Comparison of ENCODE assay signal across 8 cellular contexts in genomic region chr16:30874244-30874820, GRCh38. TPM values are rescaled to one million over a fixed set of nuclear protein-coding genes. Genes with fewer than 3 reads are reported as not detected.
A peak's percentile ranks its signal among the peaks of the same experiment; 100 is the strongest.
DNase-seq lines count a peak whose midpoint lies in the region; ATAC-seq and TF ChIP-seq lines count a peak whose summit lies in the region.

No MANE protein-coding gene starts in this region.

- H3K27ac ChIP-seq in C4-2B (peak overlapping the region; percentile 95), duodenal mucosa (ENCODE audit: low read depth, low read length) (peak overlapping the region; percentile 82), neural cell (ENCODE audit: low read length) (peak overlapping the region; percentile 96)

- H3K4me3 ChIP-seq in NB4 (ENCODE audit: low read depth, low read length) (peak overlapping the region; percentile 64), duodenal mucosa (ENCODE audit: low read depth in 1 of 2, low read length in 2 of 2) (peak overlapping the region; percentile 85 to 96), neural cell (ENCODE audit: low read length) (peak overlapping the region; percentile 85)

- peak overlapping the region; percentile 68 for H3K4me2 ChIP-seq in neural cell (ENCODE audit: low read length)

- peaks cover 13 to 25% of the 10 kb centered on the region in 2 donors for H3K4me1 ChIP-seq in duodenal mucosa (ENCODE audit: control insufficient read depth in 1 of 2, insufficient read depth in 2 of 2, low read length in 2 of 2)

- no peak for TF ChIP-seq RAD21 in neural cell (conservative IDR thresholded peaks at IDR 0.05)

- no peak for DNase-seq in NB4 (ENCODE audit: low read depth)
- no peak for DNase-seq in globus pallidus (ENCODE audit: low spot score)
- no peak for DNase-seq in NOMO-1 treated with DMSO at 0.1 percent for 48 hours (lab: John Stamatoyannopoulos, UW; ENCODE audit: unreplicated experiment)

- no peaks in the 10 kb centered on the region for H3K9me3 ChIP-seq in duodenal mucosa (ENCODE audit: control insufficient read depth in 1 of 2, low read length in 2 of 2)
- H3K9me3 ChIP-seq in neural cell (ENCODE audit: low read length), result no peaks in the 10 kb centered on the region

- TF ChIP-seq EP300 in neural cell (conservative IDR thresholded peaks at IDR 0.05; ENCODE audit: poor library complexity, severe bottlenecking), result no peak

- peak overlapping the region; percentile 79 for H2AFZ ChIP-seq in neural cell (ENCODE audit: low read depth, low read length)

- H3K27me3 ChIP-seq in duodenal mucosa (ENCODE audit: control insufficient read depth in 1 of 2, insufficient read depth in 2 of 2, low read length in 2 of 2) (no peaks in the 10 kb centered on the region), neural cell (ENCODE audit: insufficient read depth, low read depth, low read length) (no peaks in the 10 kb centered on the region)

- no peak for TF ChIP-seq POLR2A in NB4 (IDR thresholded peaks at IDR 0.05; ENCODE audit: extremely low read depth, insufficient read length)

- H3F3A ChIP-seq in neural cell (ENCODE audit: insufficient read depth, low read length, poor library complexity, severe bottlenecking), result peaks cover 4% of the 10 kb centered on the region

- H3K79me2 ChIP-seq in neural cell (replicated peaks; ENCODE audit: insufficient read depth, low read length), result peaks cover 16% of the 10 kb centered on the region

- H3K9ac ChIP-seq in duodenal mucosa (ENCODE audit: low read depth in 1 of 2, low read length in 2 of 2) (peak overlapping the region; percentile 67 to 87), neural cell (ENCODE audit: low read length) (peak overlapping the region; percentile 90)

- no peaks in the 10 kb centered on the region for H3K9me2 ChIP-seq in neural cell (ENCODE audit: insufficient read depth, low read length)

- ATAC-seq in HG02798 (IDR thresholded peaks at IDR 0.05; ENCODE audit: poor library complexity, unreplicated experiment) (no peak), GM21390 (IDR thresholded peaks at IDR 0.05; ENCODE audit: unreplicated experiment) (no peak)

- H3K36me3 ChIP-seq in duodenal mucosa (ENCODE audit: control insufficient read depth in 1 of 2, insufficient read depth in 2 of 2, low read length in 2 of 2), result peaks cover 0 to 6% of the 10 kb centered on the region in 2 donors
- H3K36me3 ChIP-seq in neural cell (ENCODE audit: insufficient read depth, low read length), result no peaks in the 10 kb centered on the region

- H4K20me1 ChIP-seq in neural cell (ENCODE audit: insufficient read depth), result no peaks in the 10 kb centered on the region

- no peak for TF ChIP-seq CTCF in C4-2B (conservative IDR thresholded peaks at IDR 0.05)
- no peak for TF ChIP-seq CTCF in NB4 (IDR thresholded peaks at IDR 0.05; ENCODE audit: low read depth, low read length)
- TF ChIP-seq CTCF in neural cell (IDR thresholded peaks at IDR 0.05; ENCODE audit: poor library complexity, severe bottlenecking), result no peak

TF ChIP-seq in neural cell, 6 proteins besides CTCF, POLR2A, EP300 and RAD21:
- no peak for TF ChIP-seq REST (IDR thresholded peaks at IDR 0.05; ENCODE audit: borderline replicate concordance)
- TF ChIP-seq SMC3 (conservative IDR thresholded peaks at IDR 0.05; ENCODE audit: poor library complexity), result no peak
- TF ChIP-seq TAF1 (IDR thresholded peaks at IDR 0.05; ENCODE audit: low read depth), result no peak
- TF ChIP-seq POLR2AphosphoS5 (IDR thresholded peaks at IDR 0.05), result no peak
- no peak for TF ChIP-seq EZH2 (IDR thresholded peaks at IDR 0.05; ENCODE audit: borderline replicate concordance, insufficient read depth, low read length, poor library complexity, severe bottlenecking)
- TF ChIP-seq MXI1 (conservative IDR thresholded peaks at IDR 0.05; ENCODE audit: poor library complexity, severe bottlenecking), result no peak
TF ChIP-seq in neural cell: peak in this region for 0.

RNA-seq across cellular contexts. Expression of gene BCL7C, which starts 19.5 kb away (rescaled TPM):
- 39.2 and 44.9 TPM in 2 replicates for polyA plus RNA-seq in neural cell
- 43.1 and 44.2 TPM in 2 replicates for polyA minus RNA-seq in neural cell

RNA-seq across cellular contexts. Expression of gene CTF1, which starts 22.1 kb away (rescaled TPM):
- not detected in 2 replicates for polyA plus RNA-seq in neural cell
- not detected in 2 replicates for polyA minus RNA-seq in neural cell

RNA-seq across cellular contexts. Expression of gene FBXL19, which starts 49.0 kb away (rescaled TPM):
- polyA plus RNA-seq in neural cell, result 99.6 and 124 TPM in 2 replicates
- 122 and 157 TPM in 2 replicates for polyA minus RNA-seq in neural cell
